ENCODE assay signal across 20 cellular contexts in genomic region chr1:228176461-228177182, GRCh38. TPM values are rescaled to one million over a fixed set of nuclear protein-coding genes. Genes with fewer than 3 reads are reported as not detected.
DNase-seq lines count a peak whose midpoint lies in the region; ATAC-seq, FAIRE-seq and TF ChIP-seq lines count a peak whose summit lies in the region.
"Had no signal": no experiment of that assay in that cellular context is flagged by ENCODE, and none has a peak within 500 bp of the region (broad histone marks: within the 10 kb centered on the region; RNA-seq: fewer than 3 reads in every experiment).

No MANE protein-coding gene starts in this region.

- H3K27ac ChIP-seq in BLaER1 treated with 17β-estradiol and CSF1 and Interleukin-3, amounts not matched to agents 10 nM and 100 nM: no peak overlapping the region; a peak in 1 of 22 replicates
- H3K27ac ChIP-seq in kidney (ENCODE audit: low read depth in 2 of 2, low read length in 2 of 2) (no peak overlapping the region), rectal smooth muscle tissue (ENCODE audit: low read depth, low read length) (peak overlapping the region; percentile 28)
- H3K27ac ChIP-seq: GM23248, KMS-11, SK-N-MC had no signal

- peaks cover 0 to 16% (median 10%) of the 10 kb centered on the region in 11 experiments; a peak in 11 of 22 replicates for H3K36me3 ChIP-seq in BLaER1 treated with 17β-estradiol and CSF1 and Interleukin-3, amounts not matched to agents 10 nM and 100 nM
- H3K36me3 ChIP-seq in kidney (ENCODE audit: control insufficient read depth in 1 of 2, insufficient read depth in 2 of 2, low read length in 2 of 2): peaks cover 0 to 3% of the 10 kb centered on the region in 2 donors
- H3K36me3 ChIP-seq in rectal smooth muscle tissue (ENCODE audit: control insufficient read depth, insufficient read depth, low read length): peaks cover 6% of the 10 kb centered on the region

- peak overlapping the region in 6 of 11 experiments; percentile 4 to 65 (median 54); a peak in 9 of 22 replicates for H3K9ac ChIP-seq in BLaER1 treated with 17β-estradiol and CSF1 and Interleukin-3, amounts not matched to agents 10 nM and 100 nM
- H3K9ac ChIP-seq in kidney (ENCODE audit: low read length in 2 of 2): no peak overlapping the region
- no peak overlapping the region for H3K9ac ChIP-seq in rectal smooth muscle tissue (ENCODE audit: low read length)
- H3K9ac ChIP-seq: GM23248, KMS-11 had no signal

- H3K4me3 ChIP-seq in BLaER1 treated with 17β-estradiol and CSF1 and Interleukin-3, amounts not matched to agents 10 nM and 100 nM: no peak overlapping the region
- H3K4me3 ChIP-seq in kidney (ENCODE audit: low read length in 2 of 2) (no peak overlapping the region), rectal smooth muscle tissue (ENCODE audit: low read length) (no peak overlapping the region)
- H3K4me3 ChIP-seq: GM23248, SK-N-MC had no signal

- H3K4me2 ChIP-seq in BLaER1 treated with 17β-estradiol and CSF1 and Interleukin-3, amounts not matched to agents 10 nM and 100 nM: peak overlapping the region; percentile 61 to 95 (median 80)
- H3K4me2 ChIP-seq: KMS-11 had no signal

- BruUV-seq in Calu3 (replicated peaks; lab: Mats Ljungman, UMichigan): no TSS peak

- DNase-seq in chondrocyte (ENCODE audit: low spot score) (peak; percentile 81), kidney (peak; percentile 73), NCI-H2227 treated with DMSO at 0.1 percent for 48 hours (lab: John Stamatoyannopoulos, UW) (no peak), Calu3 (no peak)
- no peak for DNase-seq in activated T-cell treated with anti-CD3 and anti-CD28 coated beads, Interleukin-2, amount 50 U/mL, for 48 hours
- DNase-seq: AML-193, DMS79, GM23248, NCI-H1436 treated with DMSO at 0.1 percent for 48 hours, NCI-H2029 treated with DMSO at 0.1 percent for 48 hours, NCI-H510A treated with DMSO at 0.1 percent for 48 hours, NCI-H82 had no signal

- TF ChIP-seq CTCF in chondrocyte (IDR thresholded peaks at IDR 0.05) (no peak), kidney (IDR thresholded peaks at IDR 0.05; ENCODE audit: borderline replicate concordance, extremely low read depth, insufficient read depth) (no peak), Calu3 (IDR thresholded peaks at IDR 0.05; ENCODE audit: unreplicated experiment) (no peak)

- H3K9me3 Mint-ChIP-seq in chondrocyte (ENCODE audit: low read depth) (no peaks in the 10 kb centered on the region), Calu3 (ENCODE audit: low read depth, unreplicated experiment) (no peaks in the 10 kb centered on the region)
- H3K9me3 Mint-ChIP-seq: CD4-positive, alpha-beta T cell had no signal

- H3K27me3 Mint-ChIP-seq in chondrocyte (ENCODE audit: low read depth) (no peaks in the 10 kb centered on the region), Calu3 (ENCODE audit: unreplicated experiment) (no peaks in the 10 kb centered on the region)
- H3K27me3 Mint-ChIP-seq: CD4-positive, alpha-beta T cell had no signal

- peaks cover 15% of the 10 kb centered on the region for H3K4me1 Mint-ChIP-seq in chondrocyte (ENCODE audit: low read depth)
- H3K4me1 Mint-ChIP-seq in Calu3 (ENCODE audit: low read depth, unreplicated experiment): peaks cover 8% of the 10 kb centered on the region

- H3K27ac Mint-ChIP-seq in chondrocyte (ENCODE audit: unreplicated experiment) (no peak overlapping the region), Calu3 (ENCODE audit: unreplicated experiment) (no peak overlapping the region)

- intact Hi-C loops in kidney (cut with DNase I): no loop called here
- intact Hi-C loops in Calu3 (cut with micrococcal nuclease; ENCODE audit: unreplicated experiment): no loop called here

- H3K9me3 ChIP-seq in BLaER1 treated with 17β-estradiol and CSF1 and Interleukin-3, amounts not matched to agents 10 nM and 100 nM (replicated peaks in 1 of 11): peaks cover 0 to 6% (median 0%) of the 10 kb centered on the region in 11 experiments; a peak in 2 of 22 replicates
- H3K9me3 ChIP-seq in kidney (ENCODE audit: control insufficient read depth in 1 of 2, low read length in 2 of 2): no peaks in the 10 kb centered on the region

- no peak for ATAC-seq in HG03469 (IDR thresholded peaks at IDR 0.05; ENCODE audit: unreplicated experiment)
- ATAC-seq: HCT116, HepG2 had no signal

- H3K27me3 ChIP-seq in BLaER1 treated with 17β-estradiol and CSF1 and Interleukin-3, amounts not matched to agents 10 nM and 100 nM: no peaks in the 10 kb centered on the region
- no peaks in the 10 kb centered on the region for H3K27me3 ChIP-seq in rectal smooth muscle tissue (ENCODE audit: control insufficient read depth, insufficient read depth, low read length)

- FAIRE-seq in kidney (lab: Jason Lieb, UNC): no peak
- FAIRE-seq: HepG2 had no signal

- H3K4me3 Mint-ChIP-seq in chondrocyte (ENCODE audit: unreplicated experiment): no peak overlapping the region
- no peak overlapping the region for H3K4me3 Mint-ChIP-seq in Calu3 (ENCODE audit: low read depth, unreplicated experiment)
- H3K4me3 Mint-ChIP-seq: CD4-positive, alpha-beta T cell had no signal

- H3K4me1 ChIP-seq in BLaER1 treated with 17β-estradiol and CSF1 and Interleukin-3, amounts not matched to agents 10 nM and 100 nM: peaks cover 51 to 72% (median 56%) of the 10 kb centered on the region in 10 experiments
- H3K4me1 ChIP-seq in kidney (ENCODE audit: control insufficient read depth in 1 of 2, insufficient read depth in 1 of 2, low read depth in 1 of 2, low read length in 2 of 2): peaks cover 0 to 4% of the 10 kb centered on the region in 2 donors
- peaks cover 5% of the 10 kb centered on the region for H3K4me1 ChIP-seq in rectal smooth muscle tissue (ENCODE audit: control insufficient read depth, insufficient read depth, low read length)

- CTCF ChIA-PET in Calu3 (lab: Charles Lee): no interaction called here

- peaks cover 0 to 91% (median 56%) of the 10 kb centered on the region in 11 experiments; a peak in 16 of 22 replicates for H4K20me1 ChIP-seq in BLaER1 treated with 17β-estradiol and CSF1 and Interleukin-3, amounts not matched to agents 10 nM and 100 nM

- H3K36me3 Mint-ChIP-seq in chondrocyte (ENCODE audit: low read depth) (peaks cover 1% of the 10 kb centered on the region), Calu3 (ENCODE audit: insufficient read depth, unreplicated experiment) (peaks cover 8% of the 10 kb centered on the region)

RNA-seq across cellular contexts. Expression of gene IBA57, which starts 11.0 kb away (rescaled TPM):
- total RNA-seq in chondrocyte (5.2 to 7.7 TPM (median 5.9 TPM) in 3 replicates), kidney (13.0 TPM), Calu3 (2022) (9.2 and 9.5 TPM in 2 replicates)
- 4.7 TPM for polyA plus RNA-seq in kidney (ENCODE audit: insufficient read depth, low read depth, low replicate concordance)

RNA-seq across cellular contexts. Expression of gene GJC2, which starts 26.9 kb away (rescaled TPM):
- total RNA-seq in chondrocyte (1.5 to 2.0 TPM (median 1.8 TPM) in 3 replicates), kidney (6.0 TPM), Calu3 (2022) (1.2 and 1.3 TPM in 2 replicates)
- polyA plus RNA-seq in kidney (ENCODE audit: insufficient read depth, low read depth, low replicate concordance): 0.73 TPM

RNA-seq across cellular contexts. Expression of gene OBSCN, which starts 31.2 kb away (rescaled TPM):
- total RNA-seq in chondrocyte: 6.3 to 11.4 TPM (median 10.2 TPM) in 3 replicates
- total RNA-seq in kidney: 30.0 TPM
- 14.5 TPM for polyA plus RNA-seq in kidney (ENCODE audit: insufficient read depth, low read depth, low replicate concordance)
- total RNA-seq in Calu3 (2022): 18.5 and 19.5 TPM in 2 replicates

RNA-seq across cellular contexts. Expression of gene GUK1, which starts 36.5 kb away (rescaled TPM):
- 155 to 196 TPM (median 189 TPM) in 3 replicates for total RNA-seq in chondrocyte
- 221 TPM for total RNA-seq in kidney
- polyA plus RNA-seq in kidney (ENCODE audit: insufficient read depth, low read depth, low replicate concordance): 410 TPM
- total RNA-seq in Calu3 (2022): 238 and 262 TPM in 2 replicates

Comparison
In these comparisons a context has a peak if more than half of its experiments do, and no peak if none do; other contexts are left out.
1. H3K9ac ChIP-seq: peak in BLaER1 treated with 17β-estradiol and CSF1 and Interleukin-3, amounts not matched to agents 10 nM and 100 nM (6 of 11); none in kidney (0 of 2) and rectal smooth muscle tissue (single experiment).
2. DNase-seq: peak in chondrocyte (single experiment) and kidney (single experiment); none in activated T-cell treated with anti-CD3 and anti-CD28 coated beads, Interleukin-2, amount 50 U/mL, for 48 hours (0 of 2), NCI-H2227 treated with DMSO at 0.1 percent for 48 hours (single experiment) and Calu3 (single experiment).